ENCODE assay signal across 8 cellular contexts in genomic region chr6:142902636-142903053, GRCh38. TPM values are rescaled to one million over a fixed set of nuclear protein-coding genes. Genes with fewer than 3 reads are reported as not detected.
A peak's percentile ranks its signal among the peaks of the same experiment; 100 is the strongest.
DNase-seq lines count a peak whose midpoint lies in the region; ATAC-seq, FAIRE-seq and TF ChIP-seq lines count a peak whose summit lies in the region.

No MANE protein-coding gene starts in this region.

- ATAC-seq in A549 (peak; percentile 80 to 94; a peak in 5 of 6 replicates), GM19023 (IDR thresholded peaks at IDR 0.05; ENCODE audit: unreplicated experiment) (peak; percentile 78), HG03196 (IDR thresholded peaks at IDR 0.05; ENCODE audit: unreplicated experiment) (peak; percentile 80), RWPE2 (ENCODE audit: low read depth) (peak; percentile 97)

- H3K4me3 ChIP-seq in A549 (no peak overlapping the region), RWPE2 (ENCODE audit: severe bottlenecking) (no peak overlapping the region), right atrium auricular region (no peak overlapping the region), vagina (no peak overlapping the region)

- peak overlapping the region; percentile 70 for H3K4me2 ChIP-seq in A549

- WGBS in A549 (ENCODE audit: missing lambda C conversion rate): 4% methylated on average over 4 of the region's 4 CpGs

- peaks cover 5% of the 10 kb centered on the region for H3K36me3 Mint-ChIP-seq in activated naive CD4-positive, alpha-beta T cell treated with anti-CD3 and anti-CD28 coated beads for 36 hours (ENCODE audit: low read depth)

- DNase-seq in A549 (ENCODE audit: low read depth in 1 of 2, low spot score in 1 of 2) (peak in 1 of 2 experiments; percentile 65), RWPE2 (ENCODE audit: low spot score) (peak; percentile 88), right atrium auricular region (ENCODE audit: low spot score) (peak; percentile 72), vagina (ENCODE audit: extremely low spot score in 2 of 2) (no peak)
- peak; percentile 81 for DNase-seq in activated naive CD4-positive, alpha-beta T cell treated with anti-CD3 and anti-CD28 coated beads for 36 hours
- peak; percentile 61 for DNase-seq in stimulated activated CD4-positive, alpha-beta T cell treated with anti-CD3 and anti-CD28 coated beads, Interleukin-4, amount 100 ng/mL, for 1 hour

- TF ChIP-seq CTCF in A549 (IDR thresholded peaks at IDR 0.05) (no peak), RWPE2 (IDR thresholded peaks at IDR 0.05; ENCODE audit: poor library complexity, severe bottlenecking) (no peak), right atrium auricular region (IDR thresholded peaks at IDR 0.05) (no peak), vagina (IDR thresholded peaks at IDR 0.05) (no peak)

- TF ChIP-seq RAD21 in A549 (conservative IDR thresholded peaks at IDR 0.05 in 1 of 2, IDR thresholded peaks at IDR 0.05 in 1 of 2): no peak

- no peaks in the 10 kb centered on the region for H3K9me3 Mint-ChIP-seq in activated naive CD4-positive, alpha-beta T cell treated with anti-CD3 and anti-CD28 coated beads for 36 hours

- intact Hi-C loops in activated naive CD4-positive, alpha-beta T cell treated with anti-CD3 and anti-CD28 coated beads for 36 hours (cut with micrococcal nuclease): loop anchor here (1.0 kb wide), 7 partner anchors 11 to 59 kb away; no protein-coding TSS in a partner anchor
- intact Hi-C loops in vagina (cut with DNase I): no loop called here

- TF ChIP-seq POLR2A in A549 (IDR thresholded peaks at IDR 0.05; ENCODE audit: low read length) (no peak), vagina (IDR thresholded peaks at IDR 0.05) (no peak)

- FAIRE-seq in A549 (lab: Jason Lieb, UNC): no peak

- no peak for TF ChIP-seq EP300 in A549 (IDR thresholded peaks at IDR 0.05)

- H3K27me3 ChIP-seq in RWPE2 (ENCODE audit: insufficient read depth, poor library complexity, severe bottlenecking): no peaks in the 10 kb centered on the region
- no peaks in the 10 kb centered on the region for H3K27me3 ChIP-seq in right atrium auricular region
- H3K27me3 ChIP-seq in vagina: no peaks in the 10 kb centered on the region

- CTCF ChIA-PET in A549 (lab: Yijun Ruan, JAX): interaction anchor here (1.5 kb wide), 1 partner anchor 11 kb away, joined by 4 read pairs; no protein-coding TSS in a partner anchor
- CTCF ChIA-PET in activated naive CD4-positive, alpha-beta T cell treated with anti-CD3 and anti-CD28 coated beads for 36 hours (lab: Charles Lee): interaction anchor here (1.0 to 4.6 kb wide), 3 partner anchors 13 to 54 kb away, joined by 3 to 16 read pairs (median 4); no protein-coding TSS in a partner anchor

- H3K27ac Mint-ChIP-seq in activated naive CD4-positive, alpha-beta T cell treated with anti-CD3 and anti-CD28 coated beads for 36 hours: peak overlapping the region; percentile 91

- H3K4me1 ChIP-seq in A549 (peaks cover 21% of the 10 kb centered on the region; the same call in 2 of the 3 replicates), RWPE2 (ENCODE audit: insufficient read depth, poor library complexity, severe bottlenecking) (peaks cover 39% of the 10 kb centered on the region), right atrium auricular region (peaks cover 0 to 28% of the 10 kb centered on the region in 2 donors), vagina (peaks cover 30% of the 10 kb centered on the region)

- H3K36me3 ChIP-seq in RWPE2 (ENCODE audit: low read depth) (peaks cover 13% of the 10 kb centered on the region), right atrium auricular region (no peaks in the 10 kb centered on the region), vagina (no peaks in the 10 kb centered on the region)

- no peaks in the 10 kb centered on the region for H3K27me3 Mint-ChIP-seq in activated naive CD4-positive, alpha-beta T cell treated with anti-CD3 and anti-CD28 coated beads for 36 hours (ENCODE audit: low read depth)

- H3K27ac ChIP-seq in A549: peak overlapping the region in 1 of 2 experiments; percentile 17; a peak in 1 of 6 replicates
- H3K27ac ChIP-seq in RWPE2 (ENCODE audit: poor library complexity, severe bottlenecking): peak overlapping the region; percentile 90
- peak overlapping the region; percentile 32 to 41 for H3K27ac ChIP-seq in right atrium auricular region
- H3K27ac ChIP-seq in vagina: no peak overlapping the region

- POLR2A ChIA-PET in A549 (lab: Yijun Ruan, JAX): no interaction called here

- H3K9me3 ChIP-seq in A549: no peaks in the 10 kb centered on the region
- no peaks in the 10 kb centered on the region for H3K9me3 ChIP-seq in RWPE2 (ENCODE audit: severe bottlenecking)
- no peaks in the 10 kb centered on the region for H3K9me3 ChIP-seq in right atrium auricular region
- H3K9me3 ChIP-seq in vagina: no peaks in the 10 kb centered on the region

- peak overlapping the region; percentile 55 for H3K4me3 Mint-ChIP-seq in activated naive CD4-positive, alpha-beta T cell treated with anti-CD3 and anti-CD28 coated beads for 36 hours

- peaks cover 61% of the 10 kb centered on the region for H3K4me1 Mint-ChIP-seq in activated naive CD4-positive, alpha-beta T cell treated with anti-CD3 and anti-CD28 coated beads for 36 hours (ENCODE audit: low read depth)

TF ChIP-seq in A549, 52 proteins besides CTCF, POLR2A, EP300 and RAD21:
- no peak for TF ChIP-seq HMGXB4 (CRISPR knock-in tag; IDR thresholded peaks at IDR 0.05; ENCODE audit: borderline replicate concordance)
- TF ChIP-seq RFX5 (IDR thresholded peaks at IDR 0.05): no peak
- TF ChIP-seq CHD4 (IDR thresholded peaks at IDR 0.05; ENCODE audit: borderline replicate concordance): no peak
- TF ChIP-seq CHD2 (IDR thresholded peaks at IDR 0.05; ENCODE audit: low read length, partially characterized antibody): no peak
- no peak for TF ChIP-seq BCL3 (IDR thresholded peaks at IDR 0.05)
- peak; percentile 11; the same call in 1 of the 3 replicates for TF ChIP-seq SMC3 (IDR thresholded peaks at IDR 0.05)
- TF ChIP-seq FOSL2 (IDR thresholded peaks at IDR 0.05): no peak
- peak; percentile 35; the same call in 1 of the 2 replicates for TF ChIP-seq FOSL2 (CRISPR knock-in tag; IDR thresholded peaks at IDR 0.05)
- no peak for TF ChIP-seq CBX8 (IDR thresholded peaks at IDR 0.05)
- TF ChIP-seq CEBPB (IDR thresholded peaks at IDR 0.05): peak in 1 of 2 experiments; percentile 41; a peak in 2 of 4 replicates
- TF ChIP-seq HES2 (IDR thresholded peaks at IDR 0.05): no peak
- TF ChIP-seq RCOR1 (IDR thresholded peaks at IDR 0.05; ENCODE audit: low read depth, low read length): no peak
- TF ChIP-seq PHF8 (IDR thresholded peaks at IDR 0.05; ENCODE audit: borderline replicate concordance, low read depth): no peak
- peak; percentile 23; the same call in 1 of the 2 replicates for TF ChIP-seq GATA3 (IDR thresholded peaks at IDR 0.05; ENCODE audit: borderline replicate concordance)
- no peak for TF ChIP-seq JUNB (IDR thresholded peaks at IDR 0.05)
- no peak for TF ChIP-seq RNF2 (IDR thresholded peaks at IDR 0.05; ENCODE audit: borderline replicate concordance, low read depth)
- no peak for TF ChIP-seq HOXA7 (CRISPR knock-in tag; IDR thresholded peaks at IDR 0.05)
TF ChIP-seq in A549: peak in this region for 4.

RNA-seq across cellular contexts. Expression of gene HIVEP2, which starts 42.3 kb away (rescaled TPM):
- 2.6 and 5.1 TPM in 2 replicates for polyA plus RNA-seq in A549 (2011; rRNA removed)
- polyA plus RNA-seq in A549 (2012; cell fraction: cytosol; rRNA removed): 0.54 and 0.78 TPM in 2 replicates
- polyA plus RNA-seq in A549 (2012; cell fraction: nucleus; rRNA removed): 0.94 and 1.3 TPM in 2 replicates
- 1.8 to 2.3 TPM (median 2.2 TPM) in 3 replicates for polyA plus RNA-seq in A549 (2017; fragmentation: RNase III; extraction: RNeasy Plus Mini Kit Qiagen cat#74134 plus additional on column Dnase treatment)
- polyA minus RNA-seq in A549 (2011; rRNA and poly(A)+ RNA removed): 7.3 and 7.7 TPM in 2 replicates
- total RNA-seq in activated naive CD4-positive, alpha-beta T cell treated with anti-CD3 and anti-CD28 coated beads for 36 hours: 10 to 100 TPM; 22.0 to 24.1 TPM
- total RNA-seq in right atrium auricular region: 10 to 100 TPM; 19.2 to 28.6 TPM
- 24.6 TPM for total RNA-seq in vagina

Comparison
In these comparisons a context has a peak if more than half of its experiments do, and no peak if none do; other contexts are left out.
1. DNase-seq: peak in RWPE2 (single experiment), activated naive CD4-positive, alpha-beta T cell treated with anti-CD3 and anti-CD28 coated beads for 36 hours (single experiment), right atrium auricular region (single experiment) and stimulated activated CD4-positive, alpha-beta T cell treated with anti-CD3 and anti-CD28 coated beads, Interleukin-4, amount 100 ng/mL, for 1 hour (single experiment); none in vagina (0 of 2).
2. Peak in every context shown above with its lines, with median percentiles within 50 percentile points of each other: ATAC-seq.